ENCODE assay signal across 8 cellular contexts in the genomic region with DNA sequence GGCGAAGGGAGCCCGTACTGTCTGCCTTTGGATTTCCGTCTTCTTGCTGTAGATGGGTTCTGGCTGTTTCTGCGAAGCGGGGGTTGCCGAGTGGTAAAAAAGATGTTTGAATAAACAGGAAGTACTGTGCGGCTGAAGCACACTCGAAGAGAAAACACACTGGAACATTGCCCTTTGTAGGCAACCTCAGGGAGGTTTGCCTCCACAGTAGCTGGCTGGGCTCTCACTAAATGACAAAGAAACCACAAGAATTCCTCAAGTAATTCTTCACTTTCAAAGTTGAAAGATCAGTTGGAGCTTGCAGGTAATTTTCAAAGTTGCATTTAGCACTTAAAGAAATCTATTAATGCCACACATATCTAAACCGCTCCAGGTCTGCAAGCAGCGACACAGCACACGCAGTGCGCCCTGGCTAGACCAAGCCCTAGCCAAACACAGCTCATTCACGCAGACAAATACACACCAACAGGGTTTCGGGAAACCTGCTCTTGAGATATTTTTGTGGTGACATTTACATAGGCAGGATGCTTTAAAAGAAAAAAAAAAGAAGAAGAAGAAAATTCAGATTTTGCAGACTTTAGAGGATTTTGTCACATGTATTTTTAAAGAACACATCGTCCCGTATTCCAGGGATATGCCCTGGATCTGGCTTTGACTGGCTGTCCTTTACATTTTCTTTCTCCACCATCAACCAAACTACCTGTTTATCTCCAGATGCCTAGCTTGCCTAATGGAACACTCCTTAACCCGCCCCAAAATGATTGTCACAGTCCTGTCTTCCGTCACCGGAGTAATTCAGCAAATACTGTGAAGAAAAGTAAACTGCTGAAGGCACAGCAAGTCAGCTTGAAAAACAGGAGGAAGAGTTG.
DNase-seq lines count a peak whose midpoint lies in the region; ATAC-seq lines count a peak whose summit lies in the region.

No MANE protein-coding gene starts in this region.

- no peaks in the 10 kb centered on the region for H3K27me3 ChIP-seq in SJCRH30

- H3K36me3 Mint-ChIP-seq in activated naive CD8-positive, alpha-beta T cell treated with anti-CD3 and anti-CD28 coated beads for 36 hours, result peaks cover 39% of the 10 kb centered on the region

- H3K4me1 ChIP-seq in SJCRH30 (peaks cover 37% of the 10 kb centered on the region), urinary bladder (ENCODE audit: insufficient read depth) (no peaks in the 10 kb centered on the region)

- H3K4me3 Mint-ChIP-seq in activated naive CD8-positive, alpha-beta T cell treated with anti-CD3 and anti-CD28 coated beads for 36 hours, result peak overlapping the region; percentile 87

- peaks cover 62% of the 10 kb centered on the region for H3K4me1 Mint-ChIP-seq in activated naive CD8-positive, alpha-beta T cell treated with anti-CD3 and anti-CD28 coated beads for 36 hours

- peaks cover 1% of the 10 kb centered on the region for H3K9me3 Mint-ChIP-seq in activated naive CD8-positive, alpha-beta T cell treated with anti-CD3 and anti-CD28 coated beads for 36 hours

- H3K4me3 ChIP-seq in SJCRH30, result peak overlapping the region; percentile 67
- peak overlapping the region; percentile 56 for H3K4me3 ChIP-seq in urinary bladder (ENCODE audit: low read depth, low read length)

- H3K36me3 ChIP-seq in SJCRH30 (no peaks in the 10 kb centered on the region), urinary bladder (ENCODE audit: insufficient read depth) (no peaks in the 10 kb centered on the region)

- intact Hi-C loops in cardiac septum (cut with DNase I), result loop anchor here (2.0 to 10.0 kb wide), 3 partner anchors 66 to 264 kb away; no protein-coding TSS in a partner anchor

- WGBS in urinary bladder, result 14% methylated on average over 19 of the region's 19 CpGs

- peak; percentile 67 for ATAC-seq in HG03432 (IDR thresholded peaks at IDR 0.05; ENCODE audit: unreplicated experiment)

- no peaks in the 10 kb centered on the region for H3K27me3 Mint-ChIP-seq in activated naive CD8-positive, alpha-beta T cell treated with anti-CD3 and anti-CD28 coated beads for 36 hours

- peak; percentile 38 for DNase-seq in NCI-H1105 treated with DMSO at 0.1 percent for 48 hours (lab: John Stamatoyannopoulos, UW)
- no peak for DNase-seq in NCI-H1105 (lab: John Stamatoyannopoulos, UW)
- peak; percentile 47 to 66 for DNase-seq in SJCRH30
- peak; percentile 67 for DNase-seq in activated naive CD8-positive, alpha-beta T cell treated with anti-CD3 and anti-CD28 coated beads for 36 hours
- peak; percentile 86 for DNase-seq in cardiac septum (ENCODE audit: low spot score)
- peak; percentile 71 for DNase-seq in pons (ENCODE audit: low spot score)

- H3K27ac ChIP-seq in SJCRH30, result peak overlapping the region; percentile 75
- H3K27ac ChIP-seq in urinary bladder (ENCODE audit: low read depth), result peak overlapping the region; percentile 82

- no peaks in the 10 kb centered on the region for H3K9me3 ChIP-seq in SJCRH30 (replicated peaks)

- H3K27ac Mint-ChIP-seq in activated naive CD8-positive, alpha-beta T cell treated with anti-CD3 and anti-CD28 coated beads for 36 hours, result peak overlapping the region; percentile 95
